In genomic region chr16:71461686-71462648, GRCh38 we compare ENCODE assay signal across 1 cellular context.
TF ChIP-seq lines count a peak whose summit lies in the region.

ZNF23 (minus strand) TSS chr16:71462247; CDS start chr16:71456796, 5,451 bp downstream.

TF ChIP-seq in HepG2, 621 proteins besides CTCF, POLR2A, EP300 and RAD21 (continued from another document and continues in another):
- TF ChIP-seq KIAA2018 (CRISPR knock-in tag; IDR thresholded peaks at IDR 0.05; ENCODE audit: borderline replicate concordance): no peak
- TF ChIP-seq PITX1 (CRISPR knock-in tag; IDR thresholded peaks at IDR 0.05): peak; percentile 89
- no peak; the same call in 1 of the 2 replicates for TF ChIP-seq ZNF83 (CRISPR knock-in tag; IDR thresholded peaks at IDR 0.05; ENCODE audit: borderline replicate concordance)
- peak; percentile 71; the same call in 1 of the 2 replicates for TF ChIP-seq ZNF44 (CRISPR knock-in tag; IDR thresholded peaks at IDR 0.05)
- peak; percentile 89 for TF ChIP-seq RXRA (CRISPR knock-in tag; IDR thresholded peaks at IDR 0.05)
- no peak for TF ChIP-seq ZNF510 (CRISPR knock-in tag; IDR thresholded peaks at IDR 0.05; ENCODE audit: low read depth)
- peak; percentile 93; the same call in 1 of the 2 replicates for TF ChIP-seq KLF11 (CRISPR knock-in tag; IDR thresholded peaks at IDR 0.05)
- TF ChIP-seq, protein P1, sequence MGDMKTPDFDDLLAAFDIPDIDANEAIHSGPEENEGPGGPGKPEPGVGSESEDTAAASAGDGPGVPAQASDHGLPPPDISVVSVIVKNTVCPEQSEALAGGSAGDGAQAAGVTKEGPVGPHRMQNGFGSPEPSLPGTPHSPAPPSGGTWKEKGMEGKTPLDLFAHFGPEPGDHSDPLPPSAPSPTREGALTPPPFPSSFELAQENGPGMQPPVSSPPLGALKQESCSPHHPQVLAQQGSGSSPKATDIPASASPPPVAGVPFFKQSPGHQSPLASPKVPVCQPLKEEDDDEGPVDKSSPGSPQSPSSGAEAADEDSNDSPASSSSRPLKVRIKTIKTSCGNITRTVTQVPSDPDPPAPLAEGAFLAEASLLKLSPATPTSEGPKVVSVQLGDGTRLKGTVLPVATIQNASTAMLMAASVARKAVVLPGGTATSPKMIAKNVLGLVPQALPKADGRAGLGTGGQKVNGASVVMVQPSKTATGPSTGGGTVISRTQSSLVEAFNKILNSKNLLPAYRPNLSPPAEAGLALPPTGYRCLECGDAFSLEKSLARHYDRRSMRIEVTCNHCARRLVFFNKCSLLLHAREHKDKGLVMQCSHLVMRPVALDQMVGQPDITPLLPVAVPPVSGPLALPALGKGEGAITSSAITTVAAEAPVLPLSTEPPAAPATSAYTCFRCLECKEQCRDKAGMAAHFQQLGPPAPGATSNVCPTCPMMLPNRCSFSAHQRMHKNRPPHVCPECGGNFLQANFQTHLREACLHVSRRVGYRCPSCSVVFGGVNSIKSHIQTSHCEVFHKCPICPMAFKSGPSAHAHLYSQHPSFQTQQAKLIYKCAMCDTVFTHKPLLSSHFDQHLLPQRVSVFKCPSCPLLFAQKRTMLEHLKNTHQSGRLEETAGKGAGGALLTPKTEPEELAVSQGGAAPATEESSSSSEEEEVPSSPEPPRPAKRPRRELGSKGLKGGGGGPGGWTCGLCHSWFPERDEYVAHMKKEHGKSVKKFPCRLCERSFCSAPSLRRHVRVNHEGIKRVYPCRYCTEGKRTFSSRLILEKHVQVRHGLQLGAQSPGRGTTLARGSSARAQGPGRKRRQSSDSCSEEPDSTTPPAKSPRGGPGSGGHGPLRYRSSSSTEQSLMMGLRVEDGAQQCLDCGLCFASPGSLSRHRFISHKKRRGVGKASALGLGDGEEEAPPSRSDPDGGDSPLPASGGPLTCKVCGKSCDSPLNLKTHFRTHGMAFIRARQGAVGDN (CRISPR knock-in tag; IDR thresholded peaks at IDR 0.05): peak; percentile 96
- no peak for TF ChIP-seq ARNT (IDR thresholded peaks at IDR 0.05)
- TF ChIP-seq PAF1 (CRISPR knock-in tag; IDR thresholded peaks at IDR 0.05): peak; percentile 43; the same call in 1 of the 2 replicates
- peak; percentile 72; the same call in 1 of the 2 replicates for TF ChIP-seq ZFP1 (CRISPR knock-in tag; IDR thresholded peaks at IDR 0.05)
- 0 out of 2 replicates have a peak, but pooled peaks have one; percentile 66 for TF ChIP-seq ZFP41 (CRISPR knock-in tag; IDR thresholded peaks at IDR 0.05; ENCODE audit: borderline replicate concordance)
- TF ChIP-seq MTF1 (CRISPR knock-in tag; IDR thresholded peaks at IDR 0.05): peak; percentile 81; the same call in 1 of the 2 replicates
- TF ChIP-seq DDIT3 (CRISPR knock-in tag; IDR thresholded peaks at IDR 0.05): no peak; the same call in 1 of the 2 replicates
- peak; percentile 75; the same call in 1 of the 2 replicates for TF ChIP-seq FOXO1 (CRISPR knock-in tag; IDR thresholded peaks at IDR 0.05)
- TF ChIP-seq, protein P2, sequence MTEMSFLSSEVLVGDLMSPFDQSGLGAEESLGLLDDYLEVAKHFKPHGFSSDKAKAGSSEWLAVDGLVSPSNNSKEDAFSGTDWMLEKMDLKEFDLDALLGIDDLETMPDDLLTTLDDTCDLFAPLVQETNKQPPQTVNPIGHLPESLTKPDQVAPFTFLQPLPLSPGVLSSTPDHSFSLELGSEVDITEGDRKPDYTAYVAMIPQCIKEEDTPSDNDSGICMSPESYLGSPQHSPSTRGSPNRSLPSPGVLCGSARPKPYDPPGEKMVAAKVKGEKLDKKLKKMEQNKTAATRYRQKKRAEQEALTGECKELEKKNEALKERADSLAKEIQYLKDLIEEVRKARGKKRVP (CRISPR knock-in tag; IDR thresholded peaks at IDR 0.05): peak in 1 of 2 experiments; percentile 58; a peak in 1 of 4 replicates
- TF ChIP-seq, protein P3, sequence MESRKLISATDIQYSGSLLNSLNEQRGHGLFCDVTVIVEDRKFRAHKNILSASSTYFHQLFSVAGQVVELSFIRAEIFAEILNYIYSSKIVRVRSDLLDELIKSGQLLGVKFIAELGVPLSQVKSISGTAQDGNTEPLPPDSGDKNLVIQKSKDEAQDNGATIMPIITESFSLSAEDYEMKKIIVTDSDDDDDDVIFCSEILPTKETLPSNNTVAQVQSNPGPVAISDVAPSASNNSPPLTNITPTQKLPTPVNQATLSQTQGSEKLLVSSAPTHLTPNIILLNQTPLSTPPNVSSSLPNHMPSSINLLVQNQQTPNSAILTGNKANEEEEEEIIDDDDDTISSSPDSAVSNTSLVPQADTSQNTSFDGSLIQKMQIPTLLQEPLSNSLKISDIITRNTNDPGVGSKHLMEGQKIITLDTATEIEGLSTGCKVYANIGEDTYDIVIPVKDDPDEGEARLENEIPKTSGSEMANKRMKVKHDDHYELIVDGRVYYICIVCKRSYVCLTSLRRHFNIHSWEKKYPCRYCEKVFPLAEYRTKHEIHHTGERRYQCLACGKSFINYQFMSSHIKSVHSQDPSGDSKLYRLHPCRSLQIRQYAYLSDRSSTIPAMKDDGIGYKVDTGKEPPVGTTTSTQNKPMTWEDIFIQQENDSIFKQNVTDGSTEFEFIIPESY (CRISPR knock-in tag; IDR thresholded peaks at IDR 0.05): peak; percentile 66; the same call in 1 of the 2 replicates
- no peak for TF ChIP-seq PHB2 (IDR thresholded peaks at IDR 0.05; ENCODE audit: partially characterized antibody)
- peak; percentile 55 for TF ChIP-seq TBL1XR1 (IDR thresholded peaks at IDR 0.05; ENCODE audit: borderline replicate concordance, low read length, partially characterized antibody)
- TF ChIP-seq XBP1 (CRISPR knock-in tag; IDR thresholded peaks at IDR 0.05): peak; percentile 72; the same call in 1 of the 2 replicates
- peak; percentile 100 for TF ChIP-seq SPEN (CRISPR knock-in tag; IDR thresholded peaks at IDR 0.05; ENCODE audit: low read depth)
- TF ChIP-seq PHF21A (CRISPR knock-in tag; IDR thresholded peaks at IDR 0.05): peak; percentile 80; the same call in 1 of the 2 replicates
- peak; percentile 98 for TF ChIP-seq HDAC2 (CRISPR knock-in tag; IDR thresholded peaks at IDR 0.05)
- peak; percentile 97 for TF ChIP-seq FOXK1 (CRISPR knock-in tag; IDR thresholded peaks at IDR 0.05; ENCODE audit: borderline replicate concordance, low read depth)
- TF ChIP-seq, protein P4, sequence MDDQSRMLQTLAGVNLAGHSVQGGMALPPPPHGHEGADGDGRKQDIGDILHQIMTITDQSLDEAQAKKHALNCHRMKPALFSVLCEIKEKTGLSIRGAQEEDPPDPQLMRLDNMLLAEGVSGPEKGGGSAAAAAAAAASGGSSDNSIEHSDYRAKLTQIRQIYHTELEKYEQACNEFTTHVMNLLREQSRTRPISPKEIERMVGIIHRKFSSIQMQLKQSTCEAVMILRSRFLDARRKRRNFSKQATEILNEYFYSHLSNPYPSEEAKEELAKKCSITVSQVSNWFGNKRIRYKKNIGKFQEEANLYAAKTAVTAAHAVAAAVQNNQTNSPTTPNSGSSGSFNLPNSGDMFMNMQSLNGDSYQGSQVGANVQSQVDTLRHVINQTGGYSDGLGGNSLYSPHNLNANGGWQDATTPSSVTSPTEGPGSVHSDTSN (CRISPR knock-in tag; IDR thresholded peaks at IDR 0.05; ENCODE audit: borderline replicate concordance): no peak
- TF ChIP-seq, protein P5, sequence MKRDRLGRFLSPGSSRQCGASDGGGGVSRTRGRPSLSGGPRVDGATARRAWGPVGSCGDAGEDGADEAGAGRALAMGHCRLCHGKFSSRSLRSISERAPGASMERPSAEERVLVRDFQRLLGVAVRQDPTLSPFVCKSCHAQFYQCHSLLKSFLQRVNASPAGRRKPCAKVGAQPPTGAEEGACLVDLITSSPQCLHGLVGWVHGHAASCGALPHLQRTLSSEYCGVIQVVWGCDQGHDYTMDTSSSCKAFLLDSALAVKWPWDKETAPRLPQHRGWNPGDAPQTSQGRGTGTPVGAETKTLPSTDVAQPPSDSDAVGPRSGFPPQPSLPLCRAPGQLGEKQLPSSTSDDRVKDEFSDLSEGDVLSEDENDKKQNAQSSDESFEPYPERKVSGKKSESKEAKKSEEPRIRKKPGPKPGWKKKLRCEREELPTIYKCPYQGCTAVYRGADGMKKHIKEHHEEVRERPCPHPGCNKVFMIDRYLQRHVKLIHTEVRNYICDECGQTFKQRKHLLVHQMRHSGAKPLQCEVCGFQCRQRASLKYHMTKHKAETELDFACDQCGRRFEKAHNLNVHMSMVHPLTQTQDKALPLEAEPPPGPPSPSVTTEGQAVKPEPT (CRISPR knock-in tag; IDR thresholded peaks at IDR 0.05; ENCODE audit: low read depth): peak; percentile 93
- TF ChIP-seq ATF7 (IDR thresholded peaks at IDR 0.05): no peak
- TF ChIP-seq ATF7 (CRISPR knock-in tag; IDR thresholded peaks at IDR 0.05): peak; percentile 84; the same call in 1 of the 2 replicates
- no peak for TF ChIP-seq DPF2 (CRISPR knock-in tag; IDR thresholded peaks at IDR 0.05; ENCODE audit: borderline replicate concordance, low read depth)
- no peak for TF ChIP-seq ZNF282 (IDR thresholded peaks at IDR 0.05; ENCODE audit: partially characterized antibody)
- no peak for TF ChIP-seq RORA (CRISPR knock-in tag; IDR thresholded peaks at IDR 0.05)
- TF ChIP-seq ZKSCAN8 (CRISPR knock-in tag; IDR thresholded peaks at IDR 0.05; ENCODE audit: borderline replicate concordance): peak; percentile 62; the same call in 1 of the 2 replicates
- peak; percentile 94 for TF ChIP-seq THAP9 (CRISPR knock-in tag; IDR thresholded peaks at IDR 0.05; ENCODE audit: borderline replicate concordance)
- TF ChIP-seq ZBTB34 (CRISPR knock-in tag; IDR thresholded peaks at IDR 0.05): no peak; the same call in 1 of the 2 replicates
